ENCODE assay signal across 1 cellular context in the genomic region with DNA sequence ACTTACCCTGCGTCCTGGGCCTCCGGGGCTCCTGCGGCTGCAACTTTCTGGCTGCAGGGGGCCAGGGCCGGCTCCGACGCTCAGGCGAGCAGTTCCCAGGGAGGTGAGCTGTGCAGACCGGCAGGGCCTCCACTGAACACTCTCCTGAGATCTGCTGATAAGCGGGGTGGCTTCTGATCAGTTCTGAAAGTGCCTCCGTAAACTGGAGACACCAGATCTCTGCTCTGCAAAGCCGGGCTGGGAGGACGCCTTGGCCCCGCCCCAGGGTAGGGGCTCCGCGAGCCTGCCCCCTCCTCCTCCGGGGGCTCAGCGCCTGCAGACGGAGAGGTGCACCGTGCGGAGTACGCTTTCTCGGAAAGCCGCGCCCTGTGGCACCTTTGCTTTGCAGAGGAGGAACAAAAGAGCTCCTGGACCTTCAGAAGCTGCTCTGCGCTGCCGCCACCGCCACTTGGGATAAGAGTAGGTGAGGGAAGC.
TF ChIP-seq lines count a peak whose summit lies in the region.

No MANE protein-coding gene starts in this region.

TF ChIP-seq in K562, 482 proteins besides CTCF, POLR2A, EP300 and RAD21 (continued from another document):
- TF ChIP-seq, protein P1, sequence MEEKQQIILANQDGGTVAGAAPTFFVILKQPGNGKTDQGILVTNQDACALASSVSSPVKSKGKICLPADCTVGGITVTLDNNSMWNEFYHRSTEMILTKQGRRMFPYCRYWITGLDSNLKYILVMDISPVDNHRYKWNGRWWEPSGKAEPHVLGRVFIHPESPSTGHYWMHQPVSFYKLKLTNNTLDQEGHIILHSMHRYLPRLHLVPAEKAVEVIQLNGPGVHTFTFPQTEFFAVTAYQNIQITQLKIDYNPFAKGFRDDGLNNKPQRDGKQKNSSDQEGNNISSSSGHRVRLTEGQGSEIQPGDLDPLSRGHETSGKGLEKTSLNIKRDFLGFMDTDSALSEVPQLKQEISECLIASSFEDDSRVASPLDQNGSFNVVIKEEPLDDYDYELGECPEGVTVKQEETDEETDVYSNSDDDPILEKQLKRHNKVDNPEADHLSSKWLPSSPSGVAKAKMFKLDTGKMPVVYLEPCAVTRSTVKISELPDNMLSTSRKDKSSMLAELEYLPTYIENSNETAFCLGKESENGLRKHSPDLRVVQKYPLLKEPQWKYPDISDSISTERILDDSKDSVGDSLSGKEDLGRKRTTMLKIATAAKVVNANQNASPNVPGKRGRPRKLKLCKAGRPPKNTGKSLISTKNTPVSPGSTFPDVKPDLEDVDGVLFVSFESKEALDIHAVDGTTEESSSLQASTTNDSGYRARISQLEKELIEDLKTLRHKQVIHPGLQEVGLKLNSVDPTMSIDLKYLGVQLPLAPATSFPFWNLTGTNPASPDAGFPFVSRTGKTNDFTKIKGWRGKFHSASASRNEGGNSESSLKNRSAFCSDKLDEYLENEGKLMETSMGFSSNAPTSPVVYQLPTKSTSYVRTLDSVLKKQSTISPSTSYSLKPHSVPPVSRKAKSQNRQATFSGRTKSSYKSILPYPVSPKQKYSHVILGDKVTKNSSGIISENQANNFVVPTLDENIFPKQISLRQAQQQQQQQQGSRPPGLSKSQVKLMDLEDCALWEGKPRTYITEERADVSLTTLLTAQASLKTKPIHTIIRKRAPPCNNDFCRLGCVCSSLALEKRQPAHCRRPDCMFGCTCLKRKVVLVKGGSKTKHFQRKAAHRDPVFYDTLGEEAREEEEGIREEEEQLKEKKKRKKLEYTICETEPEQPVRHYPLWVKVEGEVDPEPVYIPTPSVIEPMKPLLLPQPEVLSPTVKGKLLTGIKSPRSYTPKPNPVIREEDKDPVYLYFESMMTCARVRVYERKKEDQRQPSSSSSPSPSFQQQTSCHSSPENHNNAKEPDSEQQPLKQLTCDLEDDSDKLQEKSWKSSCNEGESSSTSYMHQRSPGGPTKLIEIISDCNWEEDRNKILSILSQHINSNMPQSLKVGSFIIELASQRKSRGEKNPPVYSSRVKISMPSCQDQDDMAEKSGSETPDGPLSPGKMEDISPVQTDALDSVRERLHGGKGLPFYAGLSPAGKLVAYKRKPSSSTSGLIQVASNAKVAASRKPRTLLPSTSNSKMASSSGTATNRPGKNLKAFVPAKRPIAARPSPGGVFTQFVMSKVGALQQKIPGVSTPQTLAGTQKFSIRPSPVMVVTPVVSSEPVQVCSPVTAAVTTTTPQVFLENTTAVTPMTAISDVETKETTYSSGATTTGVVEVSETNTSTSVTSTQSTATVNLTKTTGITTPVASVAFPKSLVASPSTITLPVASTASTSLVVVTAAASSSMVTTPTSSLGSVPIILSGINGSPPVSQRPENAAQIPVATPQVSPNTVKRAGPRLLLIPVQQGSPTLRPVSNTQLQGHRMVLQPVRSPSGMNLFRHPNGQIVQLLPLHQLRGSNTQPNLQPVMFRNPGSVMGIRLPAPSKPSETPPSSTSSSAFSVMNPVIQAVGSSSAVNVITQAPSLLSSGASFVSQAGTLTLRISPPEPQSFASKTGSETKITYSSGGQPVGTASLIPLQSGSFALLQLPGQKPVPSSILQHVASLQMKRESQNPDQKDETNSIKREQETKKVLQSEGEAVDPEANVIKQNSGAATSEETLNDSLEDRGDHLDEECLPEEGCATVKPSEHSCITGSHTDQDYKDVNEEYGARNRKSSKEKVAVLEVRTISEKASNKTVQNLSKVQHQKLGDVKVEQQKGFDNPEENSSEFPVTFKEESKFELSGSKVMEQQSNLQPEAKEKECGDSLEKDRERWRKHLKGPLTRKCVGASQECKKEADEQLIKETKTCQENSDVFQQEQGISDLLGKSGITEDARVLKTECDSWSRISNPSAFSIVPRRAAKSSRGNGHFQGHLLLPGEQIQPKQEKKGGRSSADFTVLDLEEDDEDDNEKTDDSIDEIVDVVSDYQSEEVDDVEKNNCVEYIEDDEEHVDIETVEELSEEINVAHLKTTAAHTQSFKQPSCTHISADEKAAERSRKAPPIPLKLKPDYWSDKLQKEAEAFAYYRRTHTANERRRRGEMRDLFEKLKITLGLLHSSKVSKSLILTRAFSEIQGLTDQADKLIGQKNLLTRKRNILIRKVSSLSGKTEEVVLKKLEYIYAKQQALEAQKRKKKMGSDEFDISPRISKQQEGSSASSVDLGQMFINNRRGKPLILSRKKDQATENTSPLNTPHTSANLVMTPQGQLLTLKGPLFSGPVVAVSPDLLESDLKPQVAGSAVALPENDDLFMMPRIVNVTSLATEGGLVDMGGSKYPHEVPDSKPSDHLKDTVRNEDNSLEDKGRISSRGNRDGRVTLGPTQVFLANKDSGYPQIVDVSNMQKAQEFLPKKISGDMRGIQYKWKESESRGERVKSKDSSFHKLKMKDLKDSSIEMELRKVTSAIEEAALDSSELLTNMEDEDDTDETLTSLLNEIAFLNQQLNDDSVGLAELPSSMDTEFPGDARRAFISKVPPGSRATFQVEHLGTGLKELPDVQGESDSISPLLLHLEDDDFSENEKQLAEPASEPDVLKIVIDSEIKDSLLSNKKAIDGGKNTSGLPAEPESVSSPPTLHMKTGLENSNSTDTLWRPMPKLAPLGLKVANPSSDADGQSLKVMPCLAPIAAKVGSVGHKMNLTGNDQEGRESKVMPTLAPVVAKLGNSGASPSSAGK (IDR thresholded peaks at IDR 0.05): no peak
- TF ChIP-seq SMARCE1 (IDR thresholded peaks at IDR 0.05) (0 out of 2 replicates have a peak, but pooled peaks have one; percentile 7), NFATC3 (IDR thresholded peaks at IDR 0.05) (no peak), ZNF436 (CRISPR knock-in tag; IDR thresholded peaks at IDR 0.05) (no peak), MAZ (CRISPR knock-in tag; conservative IDR thresholded peaks at IDR 0.05 in 1 of 2, IDR thresholded peaks at IDR 0.05 in 1 of 2) (peak in 1 of 2 experiments; percentile 45; a peak in 1 of 4 replicates), SMAD4 (CRISPR knock-in tag; conservative IDR thresholded peaks at IDR 0.05) (peak; percentile 29; the same call in 1 of the 2 replicates), SRF (CRISPR knock-in tag; IDR thresholded peaks at IDR 0.05) (peak in 1 of 2 experiments; percentile 92; a peak in 1 of 4 replicates), SOX6 (IDR thresholded peaks at IDR 0.05) (peak; percentile 9; the same call in 1 of the 2 replicates), CXXC5 (CRISPR knock-in tag; IDR thresholded peaks at IDR 0.05) (peak; percentile 45; the same call in 1 of the 2 replicates), KLF16 (IDR thresholded peaks at IDR 0.05) (no peak), MYC (IDR thresholded peaks at IDR 0.05; ENCODE audit: low read depth, low read length) (peak; percentile 37; the same call in 1 of the 2 replicates), MYC (CRISPR knock-in tag; IDR thresholded peaks at IDR 0.05; ENCODE audit: borderline replicate concordance, low read depth) (no peak), ZEB2 (IDR thresholded peaks at IDR 0.05) (peak; percentile 63; the same call in 1 of the 2 replicates), POLR2G (IDR thresholded peaks at IDR 0.05; ENCODE audit: low read depth, low read length) (peak; percentile 47; the same call in 1 of the 2 replicates), CTBP1 (IDR thresholded peaks at IDR 0.05; ENCODE audit: borderline replicate concordance) (peak; percentile 64; the same call in 1 of the 2 replicates)
- TF ChIP-seq, protein P2, sequence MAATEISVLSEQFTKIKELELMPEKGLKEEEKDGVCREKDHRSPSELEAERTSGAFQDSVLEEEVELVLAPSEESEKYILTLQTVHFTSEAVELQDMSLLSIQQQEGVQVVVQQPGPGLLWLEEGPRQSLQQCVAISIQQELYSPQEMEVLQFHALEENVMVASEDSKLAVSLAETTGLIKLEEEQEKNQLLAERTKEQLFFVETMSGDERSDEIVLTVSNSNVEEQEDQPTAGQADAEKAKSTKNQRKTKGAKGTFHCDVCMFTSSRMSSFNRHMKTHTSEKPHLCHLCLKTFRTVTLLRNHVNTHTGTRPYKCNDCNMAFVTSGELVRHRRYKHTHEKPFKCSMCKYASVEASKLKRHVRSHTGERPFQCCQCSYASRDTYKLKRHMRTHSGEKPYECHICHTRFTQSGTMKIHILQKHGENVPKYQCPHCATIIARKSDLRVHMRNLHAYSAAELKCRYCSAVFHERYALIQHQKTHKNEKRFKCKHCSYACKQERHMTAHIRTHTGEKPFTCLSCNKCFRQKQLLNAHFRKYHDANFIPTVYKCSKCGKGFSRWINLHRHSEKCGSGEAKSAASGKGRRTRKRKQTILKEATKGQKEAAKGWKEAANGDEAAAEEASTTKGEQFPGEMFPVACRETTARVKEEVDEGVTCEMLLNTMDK (IDR thresholded peaks at IDR 0.05; ENCODE audit: borderline replicate concordance, insufficient read depth, low read depth, low read length, poor library complexity, severe bottlenecking): peak; percentile 23
- TF ChIP-seq, protein P3, sequence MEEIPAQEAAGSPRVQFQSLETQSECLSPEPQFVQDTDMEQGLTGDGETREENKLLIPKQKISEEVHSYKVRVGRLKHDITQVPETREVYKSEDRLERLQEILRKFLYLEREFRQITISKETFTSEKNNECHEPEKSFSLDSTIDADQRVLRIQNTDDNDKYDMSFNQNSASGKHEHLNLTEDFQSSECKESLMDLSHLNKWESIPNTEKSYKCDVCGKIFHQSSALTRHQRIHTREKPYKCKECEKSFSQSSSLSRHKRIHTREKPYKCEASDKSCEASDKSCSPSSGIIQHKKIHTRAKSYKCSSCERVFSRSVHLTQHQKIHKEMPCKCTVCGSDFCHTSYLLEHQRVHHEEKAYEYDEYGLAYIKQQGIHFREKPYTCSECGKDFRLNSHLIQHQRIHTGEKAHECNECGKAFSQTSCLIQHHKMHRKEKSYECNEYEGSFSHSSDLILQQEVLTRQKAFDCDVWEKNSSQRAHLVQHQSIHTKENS (CRISPR knock-in tag; IDR thresholded peaks at IDR 0.05): no peak
- TF ChIP-seq, protein P4, sequence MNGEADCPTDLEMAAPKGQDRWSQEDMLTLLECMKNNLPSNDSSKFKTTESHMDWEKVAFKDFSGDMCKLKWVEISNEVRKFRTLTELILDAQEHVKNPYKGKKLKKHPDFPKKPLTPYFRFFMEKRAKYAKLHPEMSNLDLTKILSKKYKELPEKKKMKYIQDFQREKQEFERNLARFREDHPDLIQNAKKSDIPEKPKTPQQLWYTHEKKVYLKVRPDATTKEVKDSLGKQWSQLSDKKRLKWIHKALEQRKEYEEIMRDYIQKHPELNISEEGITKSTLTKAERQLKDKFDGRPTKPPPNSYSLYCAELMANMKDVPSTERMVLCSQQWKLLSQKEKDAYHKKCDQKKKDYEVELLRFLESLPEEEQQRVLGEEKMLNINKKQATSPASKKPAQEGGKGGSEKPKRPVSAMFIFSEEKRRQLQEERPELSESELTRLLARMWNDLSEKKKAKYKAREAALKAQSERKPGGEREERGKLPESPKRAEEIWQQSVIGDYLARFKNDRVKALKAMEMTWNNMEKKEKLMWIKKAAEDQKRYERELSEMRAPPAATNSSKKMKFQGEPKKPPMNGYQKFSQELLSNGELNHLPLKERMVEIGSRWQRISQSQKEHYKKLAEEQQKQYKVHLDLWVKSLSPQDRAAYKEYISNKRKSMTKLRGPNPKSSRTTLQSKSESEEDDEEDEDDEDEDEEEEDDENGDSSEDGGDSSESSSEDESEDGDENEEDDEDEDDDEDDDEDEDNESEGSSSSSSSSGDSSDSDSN (IDR thresholded peaks at IDR 0.05; ENCODE audit: borderline replicate concordance in 1 of 2, low read depth in 2 of 2, low read length in 2 of 2): peak; percentile 77 to 80; a peak in 2 of 4 replicates
